Comparison of ENCODE assay signal across 10 cellular contexts in genomic region chr3:157130881-157131251, GRCh38. TPM values are rescaled to one million over a fixed set of nuclear protein-coding genes. Genes with fewer than 3 reads are reported as not detected.
A peak's percentile ranks its signal among the peaks of the same experiment; 100 is the strongest.
DNase-seq lines count a peak whose midpoint lies in the region; ATAC-seq and TF ChIP-seq lines count a peak whose summit lies in the region.
"Had no signal": no experiment of that assay in that cellular context is flagged by ENCODE, and none has a peak within 500 bp of the region (broad histone marks: within the 10 kb centered on the region; RNA-seq: fewer than 3 reads in every experiment).

No MANE protein-coding gene starts in this region.

- H3K4me1 ChIP-seq in BLaER1 treated with 17β-estradiol and CSF1 and Interleukin-3, amounts not matched to agents 10 nM and 100 nM = peaks cover 42 to 60% (median 45%) of the 10 kb centered on the region in 10 experiments
- H3K4me1 ChIP-seq in KMS-11 (ENCODE audit: low read depth, poor library complexity, severe bottlenecking) (peaks cover 97% of the 10 kb centered on the region), trophoblast cell (ENCODE audit: control insufficient read depth in 1 of 2, insufficient read depth in 2 of 2, low read length in 2 of 2) (peaks cover 23% of the 10 kb centered on the region in 2 experiments)

- H3K36me3 Mint-ChIP-seq in chondrocyte (ENCODE audit: low read depth) (no peaks in the 10 kb centered on the region), nephron progenitor cell (ENCODE audit: low read depth) (no peaks in the 10 kb centered on the region)

- H3K36me3 ChIP-seq in BLaER1 treated with 17β-estradiol and CSF1 and Interleukin-3, amounts not matched to agents 10 nM and 100 nM = peaks cover 0 to 12% (median 0%) of the 10 kb centered on the region in 11 experiments; a peak in 4 of 22 replicates
- H3K36me3 ChIP-seq in KMS-11 (ENCODE audit: insufficient read depth) = no peaks in the 10 kb centered on the region
- H3K36me3 ChIP-seq in trophoblast cell (ENCODE audit: control insufficient read depth in 1 of 2, insufficient read depth in 2 of 2, low read length in 2 of 2) = no peaks in the 10 kb centered on the region

- peak overlapping the region; percentile 78 for H3K27ac Mint-ChIP-seq in chondrocyte (ENCODE audit: unreplicated experiment)
- H3K27ac Mint-ChIP-seq in nephron progenitor cell = peak overlapping the region; percentile 69
- H3K27ac Mint-ChIP-seq: activated B cell treated with CpG ODN at 0.5 μM for 24 hours; dendritic cell treated with granulocyte-macrophage colony-stimulating factor and Interleukin-4, amounts not matched to agents 40 ng/mL and 50 ng/mL, for 4 days had no signal

- no peak overlapping the region for H2BK12ac ChIP-seq in trophoblast cell (ENCODE audit: low read length)

- no peak overlapping the region for H3K23ac ChIP-seq in trophoblast cell (ENCODE audit: low read length)

- H3K79me2 ChIP-seq in KMS-11 (ENCODE audit: insufficient read depth, low read depth) (no peaks in the 10 kb centered on the region), trophoblast cell (ENCODE audit: control insufficient read depth, insufficient read depth, low read length, poor library complexity) (no peaks in the 10 kb centered on the region)

- ATAC-seq in GM21367 (IDR thresholded peaks at IDR 0.05; ENCODE audit: unreplicated experiment) = no peak
- ATAC-seq in HG03460 (IDR thresholded peaks at IDR 0.05; ENCODE audit: unreplicated experiment) = no peak

- H3K4me3 Mint-ChIP-seq in chondrocyte (ENCODE audit: unreplicated experiment) = no peak overlapping the region
- H3K4me3 Mint-ChIP-seq in nephron progenitor cell = no peak overlapping the region
- H3K4me3 Mint-ChIP-seq: activated B cell treated with CpG ODN at 0.5 μM for 24 hours; dendritic cell treated with granulocyte-macrophage colony-stimulating factor and Interleukin-4, amounts not matched to agents 40 ng/mL and 50 ng/mL, for 4 days had no signal

- no peak overlapping the region for H4K8ac ChIP-seq in trophoblast cell (ENCODE audit: low read depth, low read length)

- no peaks in the 10 kb centered on the region for H3K9me3 Mint-ChIP-seq in chondrocyte (ENCODE audit: low read depth)
- H3K9me3 Mint-ChIP-seq in nephron progenitor cell = no peaks in the 10 kb centered on the region
- H3K9me3 Mint-ChIP-seq: activated B cell treated with CpG ODN at 0.5 μM for 24 hours; dendritic cell treated with granulocyte-macrophage colony-stimulating factor and Interleukin-4, amounts not matched to agents 40 ng/mL and 50 ng/mL, for 4 days had no signal

- no peak overlapping the region for H3K18ac ChIP-seq in trophoblast cell (ENCODE audit: low read length)

- H2AK5ac ChIP-seq in trophoblast cell (ENCODE audit: low read length) = no peak overlapping the region

- no peaks in the 10 kb centered on the region for H3K9me3 ChIP-seq in BLaER1 treated with 17β-estradiol and CSF1 and Interleukin-3, amounts not matched to agents 10 nM and 100 nM (replicated peaks in 1 of 11)
- H3K9me3 ChIP-seq in trophoblast cell (ENCODE audit: insufficient read depth, low read depth, low read length) = no peaks in the 10 kb centered on the region

- peak overlapping the region in 9 of 11 experiments; percentile 48 to 79 (median 76); a peak in 15 of 22 replicates for H3K27ac ChIP-seq in BLaER1 treated with 17β-estradiol and CSF1 and Interleukin-3, amounts not matched to agents 10 nM and 100 nM
- H3K27ac ChIP-seq in KMS-11 (no peak overlapping the region; the same call in 1 of the 2 replicates), trophoblast cell (ENCODE audit: low read depth, low read length) (no peak overlapping the region)

- no peaks in the 10 kb centered on the region for H4K20me1 ChIP-seq in BLaER1 treated with 17β-estradiol and CSF1 and Interleukin-3, amounts not matched to agents 10 nM and 100 nM
- no peaks in the 10 kb centered on the region for H4K20me1 ChIP-seq in KMS-11 (ENCODE audit: insufficient read depth)

- H3K79me1 ChIP-seq in trophoblast cell (ENCODE audit: low read length) = peaks cover 8% of the 10 kb centered on the region

- H2AFZ ChIP-seq in KMS-11 (ENCODE audit: low read depth) (peak overlapping the region; percentile 23; the same call in 1 of the 2 replicates), trophoblast cell (ENCODE audit: insufficient read depth, low read length, poor library complexity) (no peak overlapping the region)

- DNase-seq in chondrocyte (ENCODE audit: low spot score) (no peak), nephron progenitor cell (no peak), GM13976 (ENCODE audit: low spot score) (no peak), trophoblast cell (no peak)
- DNase-seq: activated B cell treated with CpG ODN at 0.5 μM for 24 hours had no signal

- no peaks in the 10 kb centered on the region for H3K27me3 Mint-ChIP-seq in chondrocyte (ENCODE audit: low read depth)
- peaks cover 7% of the 10 kb centered on the region for H3K27me3 Mint-ChIP-seq in nephron progenitor cell (ENCODE audit: low read depth, poor library complexity)
- H3K27me3 Mint-ChIP-seq: activated B cell treated with CpG ODN at 0.5 μM for 24 hours had no signal

- H3K27me3 ChIP-seq in BLaER1 treated with 17β-estradiol and CSF1 and Interleukin-3, amounts not matched to agents 10 nM and 100 nM = no peaks in the 10 kb centered on the region
- H3K27me3 ChIP-seq in KMS-11 (ENCODE audit: insufficient read depth, low read depth) = no peaks in the 10 kb centered on the region
- no peaks in the 10 kb centered on the region for H3K27me3 ChIP-seq in trophoblast cell (ENCODE audit: insufficient read depth, low read length)

- in situ Hi-C loops in GM13976 (cut with MboI; ENCODE audit: low sequenced_read_pairs, unreplicated experiment) = loop anchor here (10.0 to 25.0 kb wide), 3 partner anchors 46 to 969 kb away; partner anchors contain the start of gene TIPARP

- peak overlapping the region in 10 of 11 experiments; percentile 12 to 75 (median 53); a peak in 14 of 22 replicates for H3K9ac ChIP-seq in BLaER1 treated with 17β-estradiol and CSF1 and Interleukin-3, amounts not matched to agents 10 nM and 100 nM
- H3K9ac ChIP-seq in KMS-11 = no peak overlapping the region
- no peak overlapping the region for H3K9ac ChIP-seq in trophoblast cell (ENCODE audit: low read length)

- TF ChIP-seq CTCF in KMS-11 (conservative IDR thresholded peaks at IDR 0.05; ENCODE audit: low read depth, low read length) (peak; percentile 3; the same call in 1 of the 2 replicates), chondrocyte (IDR thresholded peaks at IDR 0.05) (peak; percentile 61), nephron progenitor cell (IDR thresholded peaks at IDR 0.05) (no peak), GM13976 (IDR thresholded peaks at IDR 0.05; ENCODE audit: borderline replicate concordance, control extremely low read depth, extremely low read depth, insufficient read depth, missing control alignments) (no peak)

- peak overlapping the region; percentile 70 to 94 (median 87) for H3K4me2 ChIP-seq in BLaER1 treated with 17β-estradiol and CSF1 and Interleukin-3, amounts not matched to agents 10 nM and 100 nM
- peak overlapping the region; percentile 81; the same call in 1 of the 2 replicates for H3K4me2 ChIP-seq in KMS-11
- H3K4me2 ChIP-seq in trophoblast cell (ENCODE audit: low read length) = no peak overlapping the region

- no CpG with 5 or more reads among the region's 10 CpGs for WGBS in trophoblast cell (ENCODE audit: extremely low coverage, insufficient coverage, insufficient read length)

- H3K4me1 Mint-ChIP-seq in chondrocyte (ENCODE audit: low read depth) = peaks cover 56% of the 10 kb centered on the region
- H3K4me1 Mint-ChIP-seq in nephron progenitor cell = peaks cover 73% of the 10 kb centered on the region

- no peak overlapping the region for H2BK120ac ChIP-seq in trophoblast cell (ENCODE audit: insufficient read depth, low read length, poor library complexity)

- H4K91ac ChIP-seq in trophoblast cell (ENCODE audit: low read depth, low read length) = no peak overlapping the region

- H3K4me3 ChIP-seq in BLaER1 treated with 17β-estradiol and CSF1 and Interleukin-3, amounts not matched to agents 10 nM and 100 nM = peak overlapping the region in 2 of 10 experiments; percentile 40; a peak in 2 of 20 replicates
- no peak overlapping the region for H3K4me3 ChIP-seq in KMS-11 (IDR thresholded peaks at IDR 0.05; ENCODE audit: insufficient read depth, low read depth, low read length)
- no peak overlapping the region for H3K4me3 ChIP-seq in trophoblast cell (ENCODE audit: low read depth, low read length)

- H4K12ac ChIP-seq in trophoblast cell (ENCODE audit: low read depth, low read length) = no peak overlapping the region

- H3K14ac ChIP-seq in trophoblast cell (ENCODE audit: low read length) = no peak overlapping the region

- H2BK5ac ChIP-seq in trophoblast cell (ENCODE audit: low read depth, low read length, poor library complexity) = no peak overlapping the region

- no peak overlapping the region for H3K4ac ChIP-seq in trophoblast cell (ENCODE audit: low read depth, low read length)

RNA-seq across cellular contexts. Expression of gene CCNL1, which starts 29.1 kb away (rescaled TPM):
- 63.9 to 73.1 TPM (median 70.0 TPM) in 3 replicates for total RNA-seq in chondrocyte
- polyA plus RNA-seq in trophoblast cell (2013) = 56.5 and 56.9 TPM in 2 replicates

Comparison
In these comparisons a context has a peak if more than half of its experiments do, and no peak if none do; other contexts are left out.
1. H3K27ac ChIP-seq: peak in BLaER1 treated with 17β-estradiol and CSF1 and Interleukin-3, amounts not matched to agents 10 nM and 100 nM (9 of 11); none in KMS-11 (single experiment) and trophoblast cell (single experiment).
2. H3K9ac ChIP-seq: peak in BLaER1 treated with 17β-estradiol and CSF1 and Interleukin-3, amounts not matched to agents 10 nM and 100 nM (10 of 11); none in KMS-11 (single experiment) and trophoblast cell (single experiment).
3. CTCF ChIP-seq: peak in KMS-11 (single experiment) and chondrocyte (single experiment); none in nephron progenitor cell (single experiment) and GM13976 (single experiment).